In the genomic region with DNA sequence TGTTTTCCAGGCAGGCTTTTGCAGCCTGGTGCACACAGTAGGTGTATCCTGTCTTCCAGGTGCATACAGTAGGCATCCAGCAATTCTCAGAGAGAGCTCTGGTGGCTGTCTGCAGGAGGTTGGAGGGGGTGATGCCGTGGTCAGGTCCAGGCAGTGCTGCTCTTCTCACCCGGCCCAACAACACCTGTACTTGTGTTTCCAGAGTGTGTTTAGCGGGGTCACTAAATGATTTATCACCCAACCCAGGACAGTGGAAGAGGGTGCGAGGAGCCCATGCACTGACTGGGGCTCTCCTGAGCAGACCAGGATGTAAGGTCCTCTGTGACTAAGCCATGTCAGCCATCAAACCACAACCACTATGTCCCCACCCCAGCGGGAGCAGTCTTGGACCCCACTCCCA, we compare ENCODE assay signal across 24 cellular contexts. TPM values are rescaled to one million over a fixed set of nuclear protein-coding genes. Genes with fewer than 3 reads are reported as not detected.
DNase-seq lines count a peak whose midpoint lies in the region; ATAC-seq, FAIRE-seq and TF ChIP-seq lines count a peak whose summit lies in the region.
"Had no signal": no experiment of that assay in that cellular context is flagged by ENCODE, and none has a peak within 500 bp of the region (broad histone marks: within the 10 kb centered on the region; RNA-seq: fewer than 3 reads in every experiment).

No MANE protein-coding gene starts in this region.

- peak; percentile 50 for ATAC-seq in activated T-helper 17 cell treated with anti-CD3 and anti-CD28 coated beads, Interleukin-2, amount 50 U/mL, for 72 hours (replicated peaks)
- no peak for ATAC-seq in left cardiac atrium
- ATAC-seq: Panc1 had no signal

- intact Hi-C loops in posterior vena cava (cut with DNase I) (no loop called here), left cardiac atrium (cut with DNase I) (no loop called here)

- no peak overlapping the region for H3K27ac Mint-ChIP-seq in activated T-helper 17 cell treated with anti-CD3 and anti-CD28 coated beads, Interleukin-2, amount 50 U/mL, for 72 hours

- no peak for TF ChIP-seq CTCF in D721Med (IDR thresholded peaks at IDR 0.05; ENCODE audit: insufficient read depth, missing control alignments)

- peak; percentile 24 for DNase-seq in activated CD8-positive, alpha-beta memory T cell treated with anti-CD3 and anti-CD28 coated beads for 24 hours
- no peak for DNase-seq in activated CD8-positive, alpha-beta memory T cell treated with anti-CD3 and anti-CD28 coated beads, Interleukin-2, amount 50 U/mL, for 4 hours
- DNase-seq in D341Med (ENCODE audit: low spot score) (peak; percentile 8), posterior vena cava (ENCODE audit: low spot score) (peak; percentile 46), D721Med (ENCODE audit: insufficient read length, low spot score) (no peak), activated T-cell treated with anti-CD3 and anti-CD28 coated beads for 4 hours (no peak), left cardiac atrium (no peak)
- DNase-seq: 8988T, ACHN, Calu3, NCI-H1048, NCI-H1417, NCI-H1694, NCI-H2029 treated with DMSO at 0.1 percent for 48 hours, NCI-H2227 treated with DMSO at 0.1 percent for 48 hours, NCI-H526 treated with DMSO at 0.1 percent for 48 hours, SIG-M5 had no signal

- FAIRE-seq in D721Med (lab: Jason Lieb, UNC), result no peak
- FAIRE-seq: G401.6, GM12891, H54 had no signal

- H3K36me3 Mint-ChIP-seq in activated T-helper 17 cell treated with anti-CD3 and anti-CD28 coated beads, Interleukin-2, amount 50 U/mL, for 72 hours (ENCODE audit: low read depth), result no peaks in the 10 kb centered on the region

- no peak overlapping the region for H3K4me3 Mint-ChIP-seq in activated T-helper 17 cell treated with anti-CD3 and anti-CD28 coated beads, Interleukin-2, amount 50 U/mL, for 72 hours

- peaks cover 33% of the 10 kb centered on the region for H3K27me3 Mint-ChIP-seq in activated T-helper 17 cell treated with anti-CD3 and anti-CD28 coated beads, Interleukin-2, amount 50 U/mL, for 72 hours

- H3K9me3 Mint-ChIP-seq in activated T-helper 17 cell treated with anti-CD3 and anti-CD28 coated beads, Interleukin-2, amount 50 U/mL, for 72 hours, result no peaks in the 10 kb centered on the region

- peaks cover 4% of the 10 kb centered on the region for H3K4me1 Mint-ChIP-seq in activated T-helper 17 cell treated with anti-CD3 and anti-CD28 coated beads, Interleukin-2, amount 50 U/mL, for 72 hours

RNA-seq across cellular contexts. Expression of a gene that starts 18.6 kb away (rescaled TPM):
- not detected for total RNA-seq in activated T-helper 17 cell treated with anti-CD3 and anti-CD28 coated beads, Interleukin-2, amount 50 U/mL, for 72 hours
- total RNA-seq in posterior vena cava (not detected), left cardiac atrium (not detected)
- total RNA-seq: Calu3, NCI-H460, OCI-LY7 had no signal

Comparison
In these comparisons a context has a peak if more than half of its experiments do, and no peak if none do; other contexts are left out.
1. DNase-seq: peak in activated CD8-positive, alpha-beta memory T cell treated with anti-CD3 and anti-CD28 coated beads for 24 hours (single experiment), D341Med (single experiment) and posterior vena cava (single experiment); none in activated CD8-positive, alpha-beta memory T cell treated with anti-CD3 and anti-CD28 coated beads, Interleukin-2, amount 50 U/mL, for 4 hours (single experiment), D721Med (single experiment), activated T-cell treated with anti-CD3 and anti-CD28 coated beads for 4 hours (single experiment) and left cardiac atrium (single experiment).